Comparison of ENCODE assay signal across 29 cellular contexts in the genomic region with DNA sequence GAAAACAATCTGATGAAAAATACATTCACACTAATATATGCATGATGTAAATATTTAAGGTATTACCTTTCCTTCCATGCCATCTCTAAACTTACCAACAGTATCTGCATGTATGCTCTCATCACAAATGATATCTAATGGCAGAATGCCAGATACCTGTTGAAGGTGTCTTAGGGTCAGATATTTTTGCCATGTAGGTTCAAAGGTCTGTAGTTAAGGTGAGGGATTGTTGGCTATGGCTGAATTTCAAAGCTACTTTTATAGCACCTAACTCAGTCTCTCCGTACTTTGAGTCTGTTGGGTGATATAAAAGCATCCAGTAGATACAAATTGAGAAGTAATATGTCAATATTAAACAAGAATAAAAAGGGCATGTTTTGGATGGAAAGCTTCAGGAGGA.
"Had no signal": no experiment of that assay in that cellular context is flagged by ENCODE, and none has a peak within 500 bp of the region (broad histone marks: within the 10 kb centered on the region; RNA-seq: fewer than 3 reads in every experiment).

No MANE protein-coding gene starts in this region.

- H3K36me3 ChIP-seq: ascending aorta, cardiac muscle cell had no signal

- DNase-seq: activated B cell treated with CpG ODN at 0.5 μM for 24 hours; activated CD4-positive, alpha-beta memory T cell treated with anti-CD3 and anti-CD28 coated beads, Interleukin-2, amount 10 ng/mL, durations not matched to agents 7 days and 5 days; activated CD4-positive, alpha-beta T cell treated with anti-CD3 and anti-CD28 coated beads for 4 hours; activated CD4-positive, alpha-beta T cell treated with anti-CD3 and anti-CD28 coated beads, Interleukin-2, amount 10 ng/mL, durations not matched to agents 24 days and 14 days; activated CD4-positive, alpha-beta T cell treated with anti-CD3 and anti-CD28 coated beads, Interleukin-2, amount 50 U/mL, for 1 hour; activated CD4-positive, alpha-beta T cell treated with anti-CD3 and anti-CD28 coated beads, Interleukin-2, amount 50 U/mL, for 4 hours; activated CD4-positive, CD25-positive, alpha-beta regulatory T cell treated with anti-CD3 and anti-CD28 coated beads, Interleukin-2, amount 50 U/mL, for 72 hours; activated CD8-positive, alpha-beta memory T cell treated with anti-CD3 and anti-CD28 coated beads for 24 hours; activated CD8-positive, alpha-beta memory T cell treated with anti-CD3 and anti-CD28 coated beads, Interleukin-2, amount 10 ng/mL, durations not matched to agents 7 days and 5 days; activated CD8-positive, alpha-beta memory T cell treated with anti-CD3 and anti-CD28 coated beads, Interleukin-2, amount 50 U/mL, for 48 hours; activated CD8-positive, alpha-beta T cell treated with anti-CD3 and anti-CD28 coated beads, Interleukin-2, amount 10 ng/mL, durations not matched to agents 7 days and 5 days; activated effector memory CD4-positive, alpha-beta T cell treated with Interleukin-2 at 50 U/mL for 16 hours; activated gamma-delta T cell; activated naive CD4-positive, alpha-beta T cell treated with anti-CD3 and anti-CD28 coated beads, Interleukin-2, amount 10 ng/mL, durations not matched to agents 7 days and 5 days; activated naive CD4-positive, alpha-beta T cell treated with Interleukin-2 at 50 U/mL for 16 hours; activated naive CD8-positive, alpha-beta T cell treated with anti-CD3 and anti-CD28 coated beads, Interleukin-2, amount 10 ng/mL, durations not matched to agents 7 days and 5 days; activated naive CD8-positive, alpha-beta T cell treated with anti-CD3 and anti-CD28 coated beads, Interleukin-2, amount 50 U/mL, for 24 hours; activated T-cell treated with anti-CD3 and anti-CD28 coated beads, Interleukin-2, amount 50 U/mL, for 24 hours; activated T-cell treated with anti-CD3 and anti-CD28 coated beads, Interleukin-2, amount 50 U/mL, for 48 hours; amygdala; anterior cingulate cortex; caudate nucleus; cerebellar nuclear complex; T-helper 9 cell had no signal

- H3K9me3 ChIP-seq: ascending aorta had no signal

- H3K27ac ChIP-seq: ascending aorta, cardiac muscle cell, VCaP had no signal

- H3K4me1 ChIP-seq: ascending aorta had no signal

- ATAC-seq: activated CD8-positive, alpha-beta T cell treated with anti-CD3 and anti-CD28 coated beads, Interleukin-2, amount 10 ng/mL, durations not matched to agents 7 days and 5 days; activated naive CD8-positive, alpha-beta T cell treated with anti-CD3 and anti-CD28 coated beads, Interleukin-2, amount 50 U/mL, for 24 hours had no signal

- FAIRE-seq: bronchial epithelial cell, TTC549 had no signal

- H3K27me3 ChIP-seq: ascending aorta, cardiac muscle cell had no signal

- H3K4me3 ChIP-seq: ascending aorta, cardiac muscle cell had no signal
